Comparison of ENCODE assay signal across 17 cellular contexts in the genomic region with DNA sequence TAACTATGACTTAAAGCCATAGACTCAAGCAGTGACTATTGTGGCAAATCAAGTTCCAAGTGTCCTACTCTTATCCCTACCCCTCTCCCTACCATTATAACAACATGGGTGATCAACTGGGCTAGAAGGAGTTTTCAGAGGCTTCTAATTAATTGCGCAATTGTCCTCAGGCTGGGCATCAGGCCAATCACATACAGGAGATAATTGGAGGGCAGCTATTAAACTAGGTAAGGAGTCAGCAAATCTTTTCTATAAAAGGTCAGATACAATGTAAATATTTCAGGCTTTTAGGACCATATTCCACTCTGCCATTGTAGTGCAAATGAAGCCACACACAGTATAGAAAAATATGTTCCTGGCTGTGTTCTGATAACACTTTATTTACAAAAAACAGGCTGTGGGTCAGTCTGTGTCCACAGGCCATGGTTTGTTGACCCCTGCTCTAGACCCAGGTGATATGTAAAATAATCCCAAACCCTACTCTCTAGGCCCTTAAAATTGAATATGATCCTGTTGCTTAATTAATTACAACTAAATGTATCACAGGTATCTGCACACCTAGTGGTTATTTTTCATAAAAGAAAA.
DNase-seq lines count a peak whose midpoint lies in the region; ATAC-seq and TF ChIP-seq lines count a peak whose summit lies in the region.
"Had no signal": no experiment of that assay in that cellular context is flagged by ENCODE, and none has a peak within 500 bp of the region (broad histone marks: within the 10 kb centered on the region; RNA-seq: fewer than 3 reads in every experiment).

No MANE protein-coding gene starts in this region.

- TF ChIP-seq CTCF in heart right ventricle (IDR thresholded peaks at IDR 0.05), result no peak

- DNase-seq in Right ventricle myocardium superior (no peak), heart right ventricle (no peak), NCI-H69 (lab: John Stamatoyannopoulos, UW) (peak; percentile 97), fibroblast of gingiva (ENCODE audit: low read depth) (peak; percentile 31), ureter (ENCODE audit: low spot score) (no peak)
- no peak for DNase-seq in stimulated activated naive CD4-positive, alpha-beta T cell treated with Interleukin-2 at 50 U/mL for 16 hours (lab: John Stamatoyannopoulos, UW)
- DNase-seq: activated CD4-positive, CD25-positive, alpha-beta regulatory T cell; HCEC 1CT; hippocampal formation; NCI-H187 treated with DMSO at 0.1 percent for 48 hours; NCI-H526 treated with DMSO at 0.1 percent for 48 hours; occipital lobe; RPMI8226 had no signal

- peak; percentile 36 for ATAC-seq in Right ventricle myocardium superior (ENCODE audit: poor library complexity)
- ATAC-seq in heart right ventricle, result no peak
- ATAC-seq in HG03460 (IDR thresholded peaks at IDR 0.05; ENCODE audit: unreplicated experiment), result no peak
- no peak for ATAC-seq in HG03565 (IDR thresholded peaks at IDR 0.05; ENCODE audit: unreplicated experiment)
- ATAC-seq: stimulated activated memory B cell treated with anti-CD40 and anti-IgM and Interleukin-4, amounts not matched to agents 10 μg/mL and 1 μg/mL and 100 μg/mL, for 72 hours had no signal

- no peaks in the 10 kb centered on the region for H3K36me3 ChIP-seq in heart right ventricle
- H3K36me3 ChIP-seq: uterus had no signal

- no peak overlapping the region for H3K27ac ChIP-seq in heart right ventricle
- H3K27ac ChIP-seq: uterus had no signal

- intact Hi-C loops in Right ventricle myocardium superior (cut with DNase I) (no loop called here), heart right ventricle (cut with DNase I) (no loop called here)

- H3K4me1 ChIP-seq in heart right ventricle, result peaks cover 0 to 5% (median 0%) of the 10 kb centered on the region in 9 donors
- H3K4me1 ChIP-seq: uterus had no signal

- H3K9me3 ChIP-seq in heart right ventricle, result no peaks in the 10 kb centered on the region
- H3K9me3 ChIP-seq: uterus had no signal

- no peak overlapping the region for H3K4me3 ChIP-seq in heart right ventricle
- H3K4me3 ChIP-seq: uterus had no signal

- H3K27me3 ChIP-seq in heart right ventricle, result no peaks in the 10 kb centered on the region
- H3K27me3 ChIP-seq: uterus had no signal

- WGBS in heart right ventricle, 2 donors, result 80 to 86% methylated on average over 1 of the region's 1 CpG

Comparison
In these comparisons a context has a peak if more than half of its experiments do, and no peak if none do; other contexts are left out.
1. DNase-seq: peak in NCI-H69 (single experiment) and fibroblast of gingiva (single experiment); none in Right ventricle myocardium superior (single experiment), heart right ventricle (0 of 2), ureter (single experiment) and stimulated activated naive CD4-positive, alpha-beta T cell treated with Interleukin-2 at 50 U/mL for 16 hours (single experiment).